8 cellular contexts compared by ENCODE assay signal in the genomic region with DNA sequence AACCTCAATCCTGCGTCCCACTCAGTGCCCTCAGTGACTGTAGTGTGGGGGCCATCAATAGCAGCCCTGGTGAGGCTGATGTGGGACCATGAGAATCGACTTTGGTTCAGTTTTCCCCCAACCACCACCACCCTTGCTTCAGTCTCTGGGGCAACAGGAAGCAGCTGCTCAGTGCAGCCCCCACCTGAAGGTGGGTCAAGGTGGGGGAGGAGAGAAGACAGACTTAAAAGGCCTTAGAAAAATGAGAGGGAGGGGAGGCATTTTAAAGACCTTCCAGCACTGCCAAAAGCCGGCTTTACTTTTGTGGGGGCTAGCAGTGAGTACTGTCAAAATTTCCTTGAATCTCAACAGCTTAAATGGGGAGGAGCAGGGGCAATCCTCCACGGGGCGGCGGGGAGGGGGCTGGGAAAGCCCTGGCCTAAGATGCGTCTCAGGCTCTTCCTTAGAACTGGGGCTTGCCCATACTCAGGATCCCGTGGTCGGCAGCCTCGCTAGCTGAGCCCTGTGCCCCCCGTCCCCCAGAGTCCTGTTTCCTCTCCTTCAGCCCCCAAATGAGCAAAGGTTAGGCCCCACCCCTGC. TPM values are rescaled to one million over a fixed set of nuclear protein-coding genes. Genes with fewer than 3 reads are reported as not detected.
DNase-seq lines count a peak whose midpoint lies in the region; ATAC-seq, FAIRE-seq and TF ChIP-seq lines count a peak whose summit lies in the region.

No MANE protein-coding gene starts in this region.

- H3K27me3 ChIP-seq in AG04450 (ENCODE audit: control insufficient read depth, insufficient read depth, low read length) (no peaks in the 10 kb centered on the region), K562 (ENCODE audit: control insufficient read depth in 2 of 2, insufficient read depth in 2 of 2, low read length in 2 of 2) (no peaks in the 10 kb centered on the region), upper lobe of right lung (no peaks in the 10 kb centered on the region)

- CTCF ChIA-PET in AG04450 (lab: Charles Lee) = interaction anchor here (0.6 to 3.8 kb wide), 40 partner anchors 8 to 462 kb away, joined by 3 to 51 read pairs (median 7); a partner anchor contains a TSS
- CTCF ChIA-PET in K562 (lab: Yijun Ruan, JAX; ENCODE audit: low intra/inter-chr PET ratio) = interaction anchor here (0.6 to 2.4 kb wide), 3 partner anchors 35 to 122 kb away, joined by 4 to 10 read pairs (median 4); no protein-coding TSS in a partner anchor

- no peak for TF ChIP-seq EP300 in K562 (IDR thresholded peaks at IDR 0.05; ENCODE audit: low read length)

- H4K20me1 ChIP-seq in K562 (replicated peaks; ENCODE audit: control insufficient read depth, insufficient read depth, low read length) = no peaks in the 10 kb centered on the region

- no peak for TF ChIP-seq CTCF in AG04450 (IDR thresholded peaks at IDR 0.05; ENCODE audit: low read depth, low read length)
- no peak for TF ChIP-seq CTCF in LNCaP clone FGC (IDR thresholded peaks at IDR 0.05; ENCODE audit: control insufficient read depth, extremely low read depth, insufficient read depth)
- no peak for TF ChIP-seq CTCF in K562 (IDR thresholded peaks at IDR 0.05 in 2 of 3, conservative IDR thresholded peaks at IDR 0.05 in 1 of 3; ENCODE audit: insufficient read depth in 2 of 3, low read depth in 1 of 3, low read length in 3 of 3)
- TF ChIP-seq CTCF in upper lobe of right lung (IDR thresholded peaks at IDR 0.05) = no peak

- DNase-seq in AG04450 (ENCODE audit: low read depth, low spot score) = no peak
- no peak for DNase-seq in LNCaP clone FGC (ENCODE audit: low read depth)
- DNase-seq in K562 (ENCODE audit: extremely low read depth in 1 of 4, low spot score in 3 of 4) = peak in 2 of 4 experiments; percentile 22 to 51
- DNase-seq in lung microvascular endothelial cell (ENCODE audit: low read depth in 2 of 2) = peak; percentile 11 to 31
- DNase-seq in upper lobe of right lung = no peak
- no peak for DNase-seq in DMS114 treated with DMSO at 0.1 percent for 48 hours (lab: John Stamatoyannopoulos, UW; ENCODE audit: unreplicated experiment)
- no peak for DNase-seq in iPS-NIHi7 (ENCODE audit: extremely low spot score)

- no TSS peak for BruUV-seq in K562 (replicated peaks; lab: Mats Ljungman, UMichigan)

- H3K27ac ChIP-seq in AG04450 (ENCODE audit: low read depth, low read length) (peak overlapping the region; percentile 87), K562 (ENCODE audit: extremely low read depth, low read depth, low read length) (peak overlapping the region; percentile 86), upper lobe of right lung (peak overlapping the region; percentile 92)

- no peak for TF ChIP-seq POLR2A in K562 (conservative IDR thresholded peaks at IDR 0.05)

- intact Hi-C loops in K562 (cut with micrococcal nuclease) = loop anchor here (1.0 to 10.0 kb wide), 9 partner anchors 41 to 518 kb away; a partner anchor contains a TSS
- intact Hi-C loops in upper lobe of right lung (cut with DNase I) = no loop called here

- FAIRE-seq in K562 (lab: Jason Lieb, UNC) = no peak

- H3K9ac ChIP-seq in K562 (ENCODE audit: insufficient read depth in 1 of 2, low read depth in 2 of 2, low read length in 2 of 2) = peak overlapping the region; percentile 74 to 94

- ATAC-seq in K562 = no peak
- ATAC-seq in upper lobe of right lung = no peak
- no peak for ATAC-seq in activated CD4-positive, CD25-positive, alpha-beta regulatory T cell treated with anti-CD3 and anti-CD28 coated beads, Interleukin-2, amount 50 U/mL, for 24 hours

- H3K4me2 ChIP-seq in K562 (ENCODE audit: insufficient read depth, low read length) = peak overlapping the region; percentile 96

- H2AFZ ChIP-seq in K562 (ENCODE audit: low read depth, low read length) = peak overlapping the region; percentile 92

- no peaks in the 10 kb centered on the region for H3K9me1 ChIP-seq in K562 (ENCODE audit: control insufficient read depth, insufficient read depth, low read length)

- no peaks in the 10 kb centered on the region for H3K9me3 ChIP-seq in AG04450 (ENCODE audit: control insufficient read depth, insufficient read depth, low read length)
- no peaks in the 10 kb centered on the region for H3K9me3 ChIP-seq in K562 (replicated peaks; ENCODE audit: control insufficient read depth, insufficient read depth, low read depth, low read length)
- no peaks in the 10 kb centered on the region for H3K9me3 ChIP-seq in upper lobe of right lung

- TF ChIP-seq RAD21 in K562 (CRISPR knock-in tag; conservative IDR thresholded peaks at IDR 0.05 in 1 of 2, IDR thresholded peaks at IDR 0.05 in 1 of 2) = no peak

- peaks cover 60% of the 10 kb centered on the region for H3K79me2 ChIP-seq in K562 (ENCODE audit: control insufficient read depth, insufficient read depth, low read length)

- H3K4me3 ChIP-seq in AG04450 (ENCODE audit: low read depth, low read length) = peak overlapping the region; percentile 81
- H3K4me3 ChIP-seq in LNCaP clone FGC (ENCODE audit: low read depth, low read length) = peak overlapping the region; percentile 96
- peak overlapping the region; percentile 85 for H3K4me3 ChIP-seq in K562
- H3K4me3 ChIP-seq in upper lobe of right lung = peak overlapping the region; percentile 87

- H3K4me1 ChIP-seq in K562 (replicated peaks in 1 of 2; ENCODE audit: control insufficient read depth in 2 of 2, insufficient read depth in 2 of 2, low read length in 2 of 2) (peaks cover 32 to 38% of the 10 kb centered on the region in 2 experiments), upper lobe of right lung (peaks cover 47% of the 10 kb centered on the region)

- WGBS in K562 (ENCODE audit: insufficient coverage, low coverage, missing lambda C conversion rate) = 3% methylated on average over 10 of the region's 11 CpGs

- H3K36me3 ChIP-seq in K562 (ENCODE audit: control insufficient read depth, insufficient read depth, low read length) (peaks cover 38% of the 10 kb centered on the region), upper lobe of right lung (peaks cover 32% of the 10 kb centered on the region)

- in situ Hi-C loops in K562 (cut with MboI) = no loop called here

- POLR2A ChIA-PET in AG04450 (lab: Yijun Ruan, JAX) = interaction anchor here (1.5 to 1.7 kb wide), 2 partner anchors 53 to 90 kb away, joined by 13 to 15 read pairs; a partner anchor contains a TSS
- POLR2A ChIA-PET in K562 (lab: Yijun Ruan, JAX) = interaction anchor here (1.2 to 3.4 kb wide), 8 partner anchors 10 to 122 kb away, joined by 3 to 42 read pairs (median 12); a partner anchor contains a TSS

RNA-seq across cellular contexts. Expression of a gene that starts 5.5 kb away (rescaled TPM):
- polyA plus RNA-seq in AG04450 (2011; rRNA removed) (43.9 and 52.8 TPM in 2 replicates), K562 (2011; rRNA removed) (60.2 and 106 TPM in 2 replicates), K562 (2014; fragmentation: Illumina TruSeq; extraction: Trizol) (74.3 and 82.1 TPM in 2 replicates), K562 (2014; fragmentation: Nextera tagmentation; extraction: Ambion mirVana) (10 to 100 TPM in 1 of 2 experiments, 1 to 10 TPM in 1; 4.5 to 22.2 TPM), K562 (2014; rRNA removed) (40.9 and 52.4 TPM in 2 replicates)
- 85.8 and 105 TPM in 2 replicates for polyA minus RNA-seq in AG04450 (2011; rRNA and poly(A)+ RNA removed)
- total RNA-seq in K562 (2011; cell fraction: chromatin; rRNA removed; ENCODE audit: low replicate concordance) = 610 and 900 TPM in 2 replicates
- total RNA-seq in K562 (2011; cell fraction: nucleolus; rRNA removed) = 295 and 308 TPM in 2 replicates
- 357 and 370 TPM in 2 replicates for total RNA-seq in K562 (2011; cell fraction: nucleoplasm; rRNA removed)
- total RNA-seq in K562 (2014; rRNA removed) (26.2 and 30.6 TPM in 2 replicates), K562 (2014; rRNA removed; fragmentation: Illumina TruSeq; extraction: Trizol) (18.4 and 22.5 TPM in 2 replicates), K562 (2015; rRNA removed; fragmentation: Illumina TruSeq; extraction: Trizol) (18.6 and 24.1 TPM in 2 replicates), K562 (2021) (72.1 and 86.4 TPM in 2 replicates), lung microvascular endothelial cell (15.9 and 22.6 TPM in 2 replicates), upper lobe of right lung (98.5 TPM)
- 71.3 and 75.4 TPM in 2 replicates for polyA plus RNA-seq in K562 (2011; cell fraction: cytosol; rRNA removed)
- polyA plus RNA-seq in K562 (2011; cell fraction: nucleus; rRNA removed) = 204 and 222 TPM in 2 replicates
- 46.5 and 60.7 TPM in 2 replicates for polyA plus RNA-seq in K562 (2012)
- polyA minus RNA-seq in K562 (2011; rRNA and poly(A)+ RNA removed) = 102 and 122 TPM in 2 replicates
- 57.1 and 59.6 TPM in 2 replicates for polyA minus RNA-seq in K562 (2011; cell fraction: cytosol; rRNA and poly(A)+ RNA removed)
- 64.6 and 113 TPM in 2 replicates for polyA minus RNA-seq in K562 (2011; cell fraction: nucleus; rRNA and poly(A)+ RNA removed)

RNA-seq across cellular contexts. Expression of a gene that starts 10.2 kb away (rescaled TPM):
- polyA plus RNA-seq in AG04450 (2011; rRNA removed) (974 and 975 TPM in 2 replicates), K562 (2011; rRNA removed) (3,125 and 3,469 TPM in 2 replicates), K562 (2014; fragmentation: Illumina TruSeq; extraction: Trizol) (1,824 and 2,016 TPM in 2 replicates), K562 (2014; fragmentation: Nextera tagmentation; extraction: Ambion mirVana) (1,000 to 10,000 TPM; 1,043 to 1,482 TPM), K562 (2014; rRNA removed) (1,530 and 1,669 TPM in 2 replicates)
- 743 and 921 TPM in 2 replicates for polyA minus RNA-seq in AG04450 (2011; rRNA and poly(A)+ RNA removed)
- 915 and 971 TPM in 2 replicates for total RNA-seq in K562 (2011; cell fraction: chromatin; rRNA removed; ENCODE audit: low replicate concordance)
- total RNA-seq in K562 (2011; cell fraction: nucleolus; rRNA removed) = 708 and 730 TPM in 2 replicates
- total RNA-seq in K562 (2011; cell fraction: nucleoplasm; rRNA removed) = 705 and 764 TPM in 2 replicates
- total RNA-seq in K562 (2014; rRNA removed) (908 and 1,391 TPM in 2 replicates), K562 (2014; rRNA removed; fragmentation: Illumina TruSeq; extraction: Trizol) (1,412 and 1,463 TPM in 2 replicates), K562 (2015; rRNA removed; fragmentation: Illumina TruSeq; extraction: Trizol) (1,133 and 1,218 TPM in 2 replicates), K562 (2021) (1,519 and 1,587 TPM in 2 replicates), lung microvascular endothelial cell (444 and 495 TPM in 2 replicates), upper lobe of right lung (338 TPM)
- polyA plus RNA-seq in K562 (2011; cell fraction: cytosol; rRNA removed) = 3,019 and 3,082 TPM in 2 replicates
- 1,901 and 2,779 TPM in 2 replicates for polyA plus RNA-seq in K562 (2011; cell fraction: nucleus; rRNA removed)
- polyA plus RNA-seq in K562 (2012) = 1,216 and 1,383 TPM in 2 replicates
- 2,231 and 2,600 TPM in 2 replicates for polyA minus RNA-seq in K562 (2011; rRNA and poly(A)+ RNA removed)
- polyA minus RNA-seq in K562 (2011; cell fraction: cytosol; rRNA and poly(A)+ RNA removed) = 1,182 and 1,204 TPM in 2 replicates
- polyA minus RNA-seq in K562 (2011; cell fraction: nucleus; rRNA and poly(A)+ RNA removed) = 185 and 410 TPM in 2 replicates

RNA-seq across cellular contexts. Expression of a gene that starts 52.5 kb away (rescaled TPM):
- 80.1 and 112 TPM in 2 replicates for polyA plus RNA-seq in AG04450 (2011; rRNA removed)
- 18.8 and 44.0 TPM in 2 replicates for polyA minus RNA-seq in AG04450 (2011; rRNA and poly(A)+ RNA removed)
- total RNA-seq in K562 (2011; cell fraction: chromatin; rRNA removed; ENCODE audit: low replicate concordance) = 48.9 and 100 TPM in 2 replicates
- 50.0 and 54.2 TPM in 2 replicates for total RNA-seq in K562 (2011; cell fraction: nucleolus; rRNA removed)
- total RNA-seq in K562 (2011; cell fraction: nucleoplasm; rRNA removed) = 77.5 and 136 TPM in 2 replicates
- total RNA-seq in K562 (2014; rRNA removed) = 169 and 231 TPM in 2 replicates
- total RNA-seq in K562 (2014; rRNA removed; fragmentation: Illumina TruSeq; extraction: Trizol) = 280 and 322 TPM in 2 replicates
- 251 and 256 TPM in 2 replicates for total RNA-seq in K562 (2015; rRNA removed; fragmentation: Illumina TruSeq; extraction: Trizol)
- 441 and 454 TPM in 2 replicates for total RNA-seq in K562 (2021)
- 163 and 170 TPM in 2 replicates for polyA plus RNA-seq in K562 (2011; rRNA removed)
- 35.7 and 66.1 TPM in 2 replicates for polyA plus RNA-seq in K562 (2011; cell fraction: cytosol; rRNA removed)
- 35.8 and 51.1 TPM in 2 replicates for polyA plus RNA-seq in K562 (2011; cell fraction: nucleus; rRNA removed)
- 358 and 436 TPM in 2 replicates for polyA plus RNA-seq in K562 (2012)
- polyA plus RNA-seq in K562 (2014; fragmentation: Illumina TruSeq; extraction: Trizol) = 501 and 516 TPM in 2 replicates
- 100 to 1,000 TPM; 163 to 185 TPM for polyA plus RNA-seq in K562 (2014; fragmentation: Nextera tagmentation; extraction: Ambion mirVana)
- 213 and 263 TPM in 2 replicates for polyA plus RNA-seq in K562 (2014; rRNA removed)
- 140 and 159 TPM in 2 replicates for polyA minus RNA-seq in K562 (2011; rRNA and poly(A)+ RNA removed)
- polyA minus RNA-seq in K562 (2011; cell fraction: cytosol; rRNA and poly(A)+ RNA removed) = 139 and 142 TPM in 2 replicates
- 24.8 and 39.2 TPM in 2 replicates for polyA minus RNA-seq in K562 (2011; cell fraction: nucleus; rRNA and poly(A)+ RNA removed)
- total RNA-seq in lung microvascular endothelial cell = 45.2 and 50.3 TPM in 2 replicates
- total RNA-seq in upper lobe of right lung = 168 TPM

Comparison
In these comparisons a context has a peak if more than half of its experiments do, and no peak if none do; other contexts are left out.
1. DNase-seq: peak in lung microvascular endothelial cell (2 of 2); none in AG04450 (single experiment), LNCaP clone FGC (single experiment), upper lobe of right lung (single experiment), DMS114 treated with DMSO at 0.1 percent for 48 hours (single experiment) and iPS-NIHi7 (single experiment).
2. Peak in every context shown above with its lines, with median percentiles within 50 percentile points of each other: H3K27ac ChIP-seq and H3K4me3 ChIP-seq.